9 cellular contexts compared by ENCODE assay signal in the genomic region with DNA sequence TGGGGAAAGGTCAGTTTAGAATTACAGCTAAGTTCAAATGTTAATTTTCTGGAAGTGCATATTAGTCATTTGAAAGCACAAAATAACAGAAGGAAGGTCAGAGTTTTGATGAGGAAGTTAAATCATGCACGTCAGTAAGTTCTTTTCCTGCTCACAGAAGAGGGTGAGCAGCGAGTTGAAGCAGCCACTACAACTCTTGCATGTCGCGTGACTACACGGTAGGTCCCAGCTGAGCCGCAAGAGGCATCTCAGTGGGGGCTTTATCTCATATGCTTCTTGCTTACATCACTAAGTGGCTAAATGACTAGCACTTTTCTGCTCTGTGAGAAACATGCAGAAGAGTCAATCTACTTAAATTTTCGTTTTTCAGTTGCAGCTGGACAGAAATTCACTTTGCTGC. TPM values are rescaled to one million over a fixed set of nuclear protein-coding genes. Genes with fewer than 3 reads are reported as not detected.
DNase-seq lines count a peak whose midpoint lies in the region; ATAC-seq and TF ChIP-seq lines count a peak whose summit lies in the region.
"Had no signal": no experiment of that assay in that cellular context is flagged by ENCODE, and none has a peak within 500 bp of the region (broad histone marks: within the 10 kb centered on the region; RNA-seq: fewer than 3 reads in every experiment).

No MANE protein-coding gene starts in this region.

- ATAC-seq in GM19452 (IDR thresholded peaks at IDR 0.05; ENCODE audit: unreplicated experiment) (peak; percentile 83), HG03439 (IDR thresholded peaks at IDR 0.05; ENCODE audit: unreplicated experiment) (peak; percentile 81)
- ATAC-seq in natural killer cell treated with Interleukin-12 subunit alpha and Interleukin-12 subunit beta and Interleukin-15 and Interleukin-18, amount 100 ng/mL, for 72 hours: peak; percentile 62 to 82

- no peak for TF ChIP-seq POLR2A in esophagus muscularis mucosa (IDR thresholded peaks at IDR 0.05; ENCODE audit: low read depth)

- no peak overlapping the region for H3K27ac ChIP-seq in esophagus muscularis mucosa (replicated peaks in 1 of 4)

- peaks cover 32% of the 10 kb centered on the region for H3K4me1 Mint-ChIP-seq in activated T-cell treated with anti-CD3 and anti-CD28 coated beads, Interleukin-2, amount 50 U/mL, for 24 hours (ENCODE audit: low read depth)
- peaks cover 3 to 9% of the 10 kb centered on the region in 2 donors for H3K4me1 Mint-ChIP-seq in natural killer cell treated with Interleukin-12 subunit alpha and Interleukin-12 subunit beta and Interleukin-15 and Interleukin-18, amount 100 ng/mL, for 72 hours (ENCODE audit: low read depth in 2 of 2)

- H3K27me3 ChIP-seq in esophagus muscularis mucosa: no peaks in the 10 kb centered on the region

- intact Hi-C loops in esophagus muscularis mucosa (cut with DNase I): no loop called here

- H3K9me3 Mint-ChIP-seq in activated T-cell treated with anti-CD3 and anti-CD28 coated beads, Interleukin-2, amount 50 U/mL, for 24 hours: no peaks in the 10 kb centered on the region
- no peaks in the 10 kb centered on the region for H3K9me3 Mint-ChIP-seq in natural killer cell treated with Interleukin-12 subunit alpha and Interleukin-12 subunit beta and Interleukin-15 and Interleukin-18, amount 100 ng/mL, for 72 hours

- H3K9me3 ChIP-seq in esophagus muscularis mucosa: no peaks in the 10 kb centered on the region

- peak overlapping the region; percentile 71 for H3K27ac Mint-ChIP-seq in activated T-cell treated with anti-CD3 and anti-CD28 coated beads, Interleukin-2, amount 50 U/mL, for 24 hours
- peak overlapping the region in 1 of 2 donors; percentile 40 for H3K27ac Mint-ChIP-seq in natural killer cell treated with Interleukin-12 subunit alpha and Interleukin-12 subunit beta and Interleukin-15 and Interleukin-18, amount 100 ng/mL, for 72 hours

- peak overlapping the region; percentile 15 for H3K4me3 Mint-ChIP-seq in activated T-cell treated with anti-CD3 and anti-CD28 coated beads, Interleukin-2, amount 50 U/mL, for 24 hours
- H3K4me3 Mint-ChIP-seq in natural killer cell treated with Interleukin-12 subunit alpha and Interleukin-12 subunit beta and Interleukin-15 and Interleukin-18, amount 100 ng/mL, for 72 hours: peak overlapping the region; percentile 26

- DNase-seq in GDM1 (lab: John Stamatoyannopoulos, UW): peak; percentile 30
- peak; percentile 42 for DNase-seq in activated T-cell treated with anti-CD3 and anti-CD28 coated beads, Interleukin-2, amount 50 U/mL, for 24 hours
- DNase-seq in natural killer cell treated with Interleukin-12 subunit alpha and Interleukin-12 subunit beta and Interleukin-15 and Interleukin-18, amount 100 ng/mL, for 72 hours (ENCODE audit: low spot score): no peak
- no peak for DNase-seq in NCI-H2081 treated with DMSO at 0.1 percent for 48 hours (lab: John Stamatoyannopoulos, UW)
- no peak for DNase-seq in esophagus muscularis mucosa (ENCODE audit: extremely low spot score)
- DNase-seq in NCI-H1694 treated with DMSO at 0.1 percent for 48 hours (lab: John Stamatoyannopoulos, UW): no peak

- TF ChIP-seq CTCF in esophagus muscularis mucosa (IDR thresholded peaks at IDR 0.05): no peak

- no peaks in the 10 kb centered on the region for H3K36me3 ChIP-seq in esophagus muscularis mucosa

- H3K4me3 ChIP-seq in esophagus muscularis mucosa: no peak overlapping the region

- TF ChIP-seq EP300 in esophagus muscularis mucosa (IDR thresholded peaks at IDR 0.05): no peak

- H3K4me1 ChIP-seq in esophagus muscularis mucosa: no peaks in the 10 kb centered on the region

- WGBS in esophagus muscularis mucosa: 71% methylated on average over 7 of the region's 7 CpGs

- no peaks in the 10 kb centered on the region for H3K36me3 Mint-ChIP-seq in activated T-cell treated with anti-CD3 and anti-CD28 coated beads, Interleukin-2, amount 50 U/mL, for 24 hours (ENCODE audit: low read depth)
- H3K36me3 Mint-ChIP-seq in natural killer cell treated with Interleukin-12 subunit alpha and Interleukin-12 subunit beta and Interleukin-15 and Interleukin-18, amount 100 ng/mL, for 72 hours: no peaks in the 10 kb centered on the region

- peaks cover 6% of the 10 kb centered on the region for H3K27me3 Mint-ChIP-seq in activated T-cell treated with anti-CD3 and anti-CD28 coated beads, Interleukin-2, amount 50 U/mL, for 24 hours
- peaks cover 10 to 27% of the 10 kb centered on the region in 2 donors for H3K27me3 Mint-ChIP-seq in natural killer cell treated with Interleukin-12 subunit alpha and Interleukin-12 subunit beta and Interleukin-15 and Interleukin-18, amount 100 ng/mL, for 72 hours

RNA-seq across cellular contexts. Expression of gene SEC62, which starts 21.3 kb away (rescaled TPM):
- total RNA-seq in natural killer cell treated with Interleukin-12 subunit alpha and Interleukin-12 subunit beta and Interleukin-15 and Interleukin-18, amount 100 ng/mL, for 72 hours: 10 to 100 TPM; 51.2 to 68.9 TPM
- 10 to 100 TPM; 65.6 to 71.8 (median 69.3) TPM for total RNA-seq in esophagus muscularis mucosa

RNA-seq across cellular contexts. Expression of gene SAMD7, which starts 33.9 kb away (rescaled TPM):
- not detected for total RNA-seq in natural killer cell treated with Interleukin-12 subunit alpha and Interleukin-12 subunit beta and Interleukin-15 and Interleukin-18, amount 100 ng/mL, for 72 hours
- not detected for total RNA-seq in esophagus muscularis mucosa
- total RNA-seq: dermis microvascular lymphatic vessel endothelial cell had no signal

Comparison
In these comparisons a context has a peak if more than half of its experiments do, and no peak if none do; other contexts are left out.
1. DNase-seq: peak in GDM1 (single experiment) and activated T-cell treated with anti-CD3 and anti-CD28 coated beads, Interleukin-2, amount 50 U/mL, for 24 hours (single experiment); none in natural killer cell treated with Interleukin-12 subunit alpha and Interleukin-12 subunit beta and Interleukin-15 and Interleukin-18, amount 100 ng/mL, for 72 hours (single experiment), NCI-H2081 treated with DMSO at 0.1 percent for 48 hours (single experiment), esophagus muscularis mucosa (single experiment) and NCI-H1694 treated with DMSO at 0.1 percent for 48 hours (single experiment).
2. Peak in every context shown above with its lines, with median percentiles within 50 percentile points of each other: ATAC-seq.